ENCODE assay signal across 2 cellular contexts in the genomic region with DNA sequence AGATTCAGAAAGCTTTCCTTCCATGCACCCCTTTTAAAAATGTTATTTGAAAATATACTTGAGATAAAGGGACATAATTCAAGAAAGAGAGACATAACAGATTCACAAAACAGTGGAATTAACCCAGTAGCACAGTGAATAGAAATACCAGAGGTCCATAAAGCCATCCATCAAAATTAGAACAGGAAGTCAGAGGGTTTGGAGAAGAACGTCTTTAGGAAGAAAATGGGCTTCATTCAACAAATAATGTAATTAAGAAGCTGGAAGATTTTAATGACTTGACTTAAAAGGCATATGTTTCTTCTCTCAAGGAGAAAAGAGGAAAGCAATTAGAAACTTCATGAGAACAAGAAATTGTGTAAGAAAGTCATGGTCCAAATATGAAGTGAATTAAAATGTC.
TF ChIP-seq lines count a peak whose summit lies in the region.

No MANE protein-coding gene starts in this region.

TF ChIP-seq in SK-N-SH treated with all-trans-retinoic acid at 6 μM for 48 hours, 23 proteins besides CTCF, POLR2A, EP300 and RAD21 (continued from another document and continues in another):
- TF ChIP-seq, protein P1, sequence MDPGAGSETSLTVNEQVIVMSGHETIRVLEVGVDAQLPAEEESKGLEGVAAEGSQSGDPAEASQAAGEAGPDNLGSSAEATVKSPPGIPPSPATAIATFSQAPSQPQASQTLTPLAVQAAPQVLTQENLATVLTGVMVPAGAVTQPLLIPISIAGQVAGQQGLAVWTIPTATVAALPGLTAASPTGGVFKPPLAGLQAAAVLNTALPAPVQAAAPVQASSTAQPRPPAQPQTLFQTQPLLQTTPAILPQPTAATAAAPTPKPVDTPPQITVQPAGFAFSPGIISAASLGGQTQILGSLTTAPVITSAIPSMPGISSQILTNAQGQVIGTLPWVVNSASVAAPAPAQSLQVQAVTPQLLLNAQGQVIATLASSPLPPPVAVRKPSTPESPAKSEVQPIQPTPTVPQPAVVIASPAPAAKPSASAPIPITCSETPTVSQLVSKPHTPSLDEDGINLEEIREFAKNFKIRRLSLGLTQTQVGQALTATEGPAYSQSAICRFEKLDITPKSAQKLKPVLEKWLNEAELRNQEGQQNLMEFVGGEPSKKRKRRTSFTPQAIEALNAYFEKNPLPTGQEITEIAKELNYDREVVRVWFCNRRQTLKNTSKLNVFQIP (CRISPR knock-in tag; IDR thresholded peaks at IDR 0.05; ENCODE audit: borderline replicate concordance, low read depth), result no peak
- TF ChIP-seq PPARA (CRISPR knock-in tag; IDR thresholded peaks at IDR 0.05; ENCODE audit: borderline replicate concordance), result no peak
- TF ChIP-seq TCF4 (CRISPR knock-in tag; IDR thresholded peaks at IDR 0.05; ENCODE audit: borderline replicate concordance), result peak; percentile 63
- no peak for TF ChIP-seq BACH2 (CRISPR knock-in tag; IDR thresholded peaks at IDR 0.05; ENCODE audit: borderline replicate concordance)
- no peak for TF ChIP-seq ZFP3 (CRISPR knock-in tag; IDR thresholded peaks at IDR 0.05)
- no peak for TF ChIP-seq ZNF70 (CRISPR knock-in tag; IDR thresholded peaks at IDR 0.05)
- TF ChIP-seq, protein P2, sequence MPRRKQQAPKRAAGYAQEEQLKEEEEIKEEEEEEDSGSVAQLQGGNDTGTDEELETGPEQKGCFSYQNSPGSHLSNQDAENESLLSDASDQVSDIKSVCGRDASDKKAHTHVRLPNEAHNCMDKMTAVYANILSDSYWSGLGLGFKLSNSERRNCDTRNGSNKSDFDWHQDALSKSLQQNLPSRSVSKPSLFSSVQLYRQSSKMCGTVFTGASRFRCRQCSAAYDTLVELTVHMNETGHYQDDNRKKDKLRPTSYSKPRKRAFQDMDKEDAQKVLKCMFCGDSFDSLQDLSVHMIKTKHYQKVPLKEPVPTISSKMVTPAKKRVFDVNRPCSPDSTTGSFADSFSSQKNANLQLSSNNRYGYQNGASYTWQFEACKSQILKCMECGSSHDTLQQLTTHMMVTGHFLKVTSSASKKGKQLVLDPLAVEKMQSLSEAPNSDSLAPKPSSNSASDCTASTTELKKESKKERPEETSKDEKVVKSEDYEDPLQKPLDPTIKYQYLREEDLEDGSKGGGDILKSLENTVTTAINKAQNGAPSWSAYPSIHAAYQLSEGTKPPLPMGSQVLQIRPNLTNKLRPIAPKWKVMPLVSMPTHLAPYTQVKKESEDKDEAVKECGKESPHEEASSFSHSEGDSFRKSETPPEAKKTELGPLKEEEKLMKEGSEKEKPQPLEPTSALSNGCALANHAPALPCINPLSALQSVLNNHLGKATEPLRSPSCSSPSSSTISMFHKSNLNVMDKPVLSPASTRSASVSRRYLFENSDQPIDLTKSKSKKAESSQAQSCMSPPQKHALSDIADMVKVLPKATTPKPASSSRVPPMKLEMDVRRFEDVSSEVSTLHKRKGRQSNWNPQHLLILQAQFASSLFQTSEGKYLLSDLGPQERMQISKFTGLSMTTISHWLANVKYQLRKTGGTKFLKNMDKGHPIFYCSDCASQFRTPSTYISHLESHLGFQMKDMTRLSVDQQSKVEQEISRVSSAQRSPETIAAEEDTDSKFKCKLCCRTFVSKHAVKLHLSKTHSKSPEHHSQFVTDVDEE (CRISPR knock-in tag; IDR thresholded peaks at IDR 0.05), result no peak
- no peak for TF ChIP-seq TOX (CRISPR knock-in tag; IDR thresholded peaks at IDR 0.05; ENCODE audit: borderline replicate concordance)
- TF ChIP-seq, protein P3, sequence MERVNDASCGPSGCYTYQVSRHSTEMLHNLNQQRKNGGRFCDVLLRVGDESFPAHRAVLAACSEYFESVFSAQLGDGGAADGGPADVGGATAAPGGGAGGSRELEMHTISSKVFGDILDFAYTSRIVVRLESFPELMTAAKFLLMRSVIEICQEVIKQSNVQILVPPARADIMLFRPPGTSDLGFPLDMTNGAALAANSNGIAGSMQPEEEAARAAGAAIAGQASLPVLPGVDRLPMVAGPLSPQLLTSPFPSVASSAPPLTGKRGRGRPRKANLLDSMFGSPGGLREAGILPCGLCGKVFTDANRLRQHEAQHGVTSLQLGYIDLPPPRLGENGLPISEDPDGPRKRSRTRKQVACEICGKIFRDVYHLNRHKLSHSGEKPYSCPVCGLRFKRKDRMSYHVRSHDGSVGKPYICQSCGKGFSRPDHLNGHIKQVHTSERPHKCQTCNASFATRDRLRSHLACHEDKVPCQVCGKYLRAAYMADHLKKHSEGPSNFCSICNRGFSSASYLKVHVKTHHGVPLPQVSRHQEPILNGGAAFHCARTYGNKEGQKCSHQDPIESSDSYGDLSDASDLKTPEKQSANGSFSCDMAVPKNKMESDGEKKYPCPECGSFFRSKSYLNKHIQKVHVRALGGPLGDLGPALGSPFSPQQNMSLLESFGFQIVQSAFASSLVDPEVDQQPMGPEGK (CRISPR knock-in tag; IDR thresholded peaks at IDR 0.05; ENCODE audit: borderline replicate concordance), result peak; percentile 91
- TF ChIP-seq ZNF8 (CRISPR knock-in tag; IDR thresholded peaks at IDR 0.05), result no peak
- TF ChIP-seq CSDC2 (CRISPR knock-in tag; IDR thresholded peaks at IDR 0.05), result no peak
- no peak for TF ChIP-seq OSR1 (CRISPR knock-in tag; IDR thresholded peaks at IDR 0.05)
- TF ChIP-seq, protein P4, sequence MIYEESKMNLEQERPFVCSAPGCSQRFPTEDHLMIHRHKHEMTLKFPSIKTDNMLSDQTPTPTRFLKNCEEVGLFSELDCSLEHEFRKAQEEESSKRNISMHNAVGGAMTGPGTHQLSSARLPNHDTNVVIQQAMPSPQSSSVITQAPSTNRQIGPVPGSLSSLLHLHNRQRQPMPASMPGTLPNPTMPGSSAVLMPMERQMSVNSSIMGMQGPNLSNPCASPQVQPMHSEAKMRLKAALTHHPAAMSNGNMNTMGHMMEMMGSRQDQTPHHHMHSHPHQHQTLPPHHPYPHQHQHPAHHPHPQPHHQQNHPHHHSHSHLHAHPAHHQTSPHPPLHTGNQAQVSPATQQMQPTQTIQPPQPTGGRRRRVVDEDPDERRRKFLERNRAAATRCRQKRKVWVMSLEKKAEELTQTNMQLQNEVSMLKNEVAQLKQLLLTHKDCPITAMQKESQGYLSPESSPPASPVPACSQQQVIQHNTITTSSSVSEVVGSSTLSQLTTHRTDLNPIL (CRISPR knock-in tag; IDR thresholded peaks at IDR 0.05; ENCODE audit: low read depth), result peak; percentile 54; the same call in 1 of the 2 replicates
- TF ChIP-seq ZFP30 (CRISPR knock-in tag; IDR thresholded peaks at IDR 0.05), result no peak
- no peak for TF ChIP-seq SNAI2 (CRISPR knock-in tag; IDR thresholded peaks at IDR 0.05)
- TF ChIP-seq ARNTL (CRISPR knock-in tag; IDR thresholded peaks at IDR 0.05; ENCODE audit: borderline replicate concordance, low read depth), result no peak
- TF ChIP-seq, protein P5, sequence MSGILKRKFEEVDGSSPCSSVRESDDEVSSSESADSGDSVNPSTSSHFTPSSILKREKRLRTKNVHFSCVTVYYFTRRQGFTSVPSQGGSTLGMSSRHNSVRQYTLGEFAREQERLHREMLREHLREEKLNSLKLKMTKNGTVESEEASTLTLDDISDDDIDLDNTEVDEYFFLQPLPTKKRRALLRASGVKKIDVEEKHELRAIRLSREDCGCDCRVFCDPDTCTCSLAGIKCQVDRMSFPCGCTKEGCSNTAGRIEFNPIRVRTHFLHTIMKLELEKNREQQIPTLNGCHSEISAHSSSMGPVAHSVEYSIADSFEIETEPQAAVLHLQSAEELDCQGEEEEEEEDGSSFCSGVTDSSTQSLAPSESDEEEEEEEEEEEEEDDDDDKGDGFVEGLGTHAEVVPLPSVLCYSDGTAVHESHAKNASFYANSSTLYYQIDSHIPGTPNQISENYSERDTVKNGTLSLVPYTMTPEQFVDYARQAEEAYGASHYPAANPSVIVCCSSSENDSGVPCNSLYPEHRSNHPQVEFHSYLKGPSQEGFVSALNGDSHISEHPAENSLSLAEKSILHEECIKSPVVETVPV (CRISPR knock-in tag; IDR thresholded peaks at IDR 0.05), result peak; percentile 50; the same call in 1 of the 2 replicates
- TF ChIP-seq GLIS3 (CRISPR knock-in tag; IDR thresholded peaks at IDR 0.05), result no peak

TF ChIP-seq in SK-N-SH, 30 proteins besides CTCF, POLR2A, EP300 and RAD21 (continued from another document):
- TF ChIP-seq, protein P6, sequence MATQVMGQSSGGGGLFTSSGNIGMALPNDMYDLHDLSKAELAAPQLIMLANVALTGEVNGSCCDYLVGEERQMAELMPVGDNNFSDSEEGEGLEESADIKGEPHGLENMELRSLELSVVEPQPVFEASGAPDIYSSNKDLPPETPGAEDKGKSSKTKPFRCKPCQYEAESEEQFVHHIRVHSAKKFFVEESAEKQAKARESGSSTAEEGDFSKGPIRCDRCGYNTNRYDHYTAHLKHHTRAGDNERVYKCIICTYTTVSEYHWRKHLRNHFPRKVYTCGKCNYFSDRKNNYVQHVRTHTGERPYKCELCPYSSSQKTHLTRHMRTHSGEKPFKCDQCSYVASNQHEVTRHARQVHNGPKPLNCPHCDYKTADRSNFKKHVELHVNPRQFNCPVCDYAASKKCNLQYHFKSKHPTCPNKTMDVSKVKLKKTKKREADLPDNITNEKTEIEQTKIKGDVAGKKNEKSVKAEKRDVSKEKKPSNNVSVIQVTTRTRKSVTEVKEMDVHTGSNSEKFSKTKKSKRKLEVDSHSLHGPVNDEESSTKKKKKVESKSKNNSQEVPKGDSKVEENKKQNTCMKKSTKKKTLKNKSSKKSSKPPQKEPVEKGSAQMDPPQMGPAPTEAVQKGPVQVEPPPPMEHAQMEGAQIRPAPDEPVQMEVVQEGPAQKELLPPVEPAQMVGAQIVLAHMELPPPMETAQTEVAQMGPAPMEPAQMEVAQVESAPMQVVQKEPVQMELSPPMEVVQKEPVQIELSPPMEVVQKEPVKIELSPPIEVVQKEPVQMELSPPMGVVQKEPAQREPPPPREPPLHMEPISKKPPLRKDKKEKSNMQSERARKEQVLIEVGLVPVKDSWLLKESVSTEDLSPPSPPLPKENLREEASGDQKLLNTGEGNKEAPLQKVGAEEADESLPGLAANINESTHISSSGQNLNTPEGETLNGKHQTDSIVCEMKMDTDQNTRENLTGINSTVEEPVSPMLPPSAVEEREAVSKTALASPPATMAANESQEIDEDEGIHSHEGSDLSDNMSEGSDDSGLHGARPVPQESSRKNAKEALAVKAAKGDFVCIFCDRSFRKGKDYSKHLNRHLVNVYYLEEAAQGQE (IDR thresholded peaks at IDR 0.05; ENCODE audit: low read depth, low read length), result no peak
- TF ChIP-seq FOXM1 (IDR thresholded peaks at IDR 0.05; ENCODE audit: low read depth), result no peak
- no peak for TF ChIP-seq EZH2phosphoT487 (IDR thresholded peaks at IDR 0.05; ENCODE audit: borderline replicate concordance, low read depth)
- no peak for TF ChIP-seq NRF1 (IDR thresholded peaks at IDR 0.05; ENCODE audit: low read depth, low read length)
- no peak for TF ChIP-seq RFX5 (IDR thresholded peaks at IDR 0.05; ENCODE audit: low read length)
- TF ChIP-seq NFIC (IDR thresholded peaks at IDR 0.05; ENCODE audit: borderline replicate concordance), result no peak
- TF ChIP-seq, protein P7, sequence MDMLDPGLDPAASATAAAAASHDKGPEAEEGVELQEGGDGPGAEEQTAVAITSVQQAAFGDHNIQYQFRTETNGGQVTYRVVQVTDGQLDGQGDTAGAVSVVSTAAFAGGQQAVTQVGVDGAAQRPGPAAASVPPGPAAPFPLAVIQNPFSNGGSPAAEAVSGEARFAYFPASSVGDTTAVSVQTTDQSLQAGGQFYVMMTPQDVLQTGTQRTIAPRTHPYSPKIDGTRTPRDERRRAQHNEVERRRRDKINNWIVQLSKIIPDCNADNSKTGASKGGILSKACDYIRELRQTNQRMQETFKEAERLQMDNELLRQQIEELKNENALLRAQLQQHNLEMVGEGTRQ (IDR thresholded peaks at IDR 0.05; ENCODE audit: borderline replicate concordance, low read depth, low read length), result no peak
- TF ChIP-seq, protein P8, sequence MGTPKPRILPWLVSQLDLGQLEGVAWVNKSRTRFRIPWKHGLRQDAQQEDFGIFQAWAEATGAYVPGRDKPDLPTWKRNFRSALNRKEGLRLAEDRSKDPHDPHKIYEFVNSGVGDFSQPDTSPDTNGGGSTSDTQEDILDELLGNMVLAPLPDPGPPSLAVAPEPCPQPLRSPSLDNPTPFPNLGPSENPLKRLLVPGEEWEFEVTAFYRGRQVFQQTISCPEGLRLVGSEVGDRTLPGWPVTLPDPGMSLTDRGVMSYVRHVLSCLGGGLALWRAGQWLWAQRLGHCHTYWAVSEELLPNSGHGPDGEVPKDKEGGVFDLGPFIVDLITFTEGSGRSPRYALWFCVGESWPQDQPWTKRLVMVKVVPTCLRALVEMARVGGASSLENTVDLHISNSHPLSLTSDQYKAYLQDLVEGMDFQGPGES (IDR thresholded peaks at IDR 0.05; ENCODE audit: low read depth, low read length), result no peak
- no peak for TF ChIP-seq FOSL2 (IDR thresholded peaks at IDR 0.05; ENCODE audit: borderline replicate concordance, low read depth)
- TF ChIP-seq FOXJ3 (CRISPR knock-in tag; IDR thresholded peaks at IDR 0.05), result no peak
- no peak for TF ChIP-seq RCOR1 (IDR thresholded peaks at IDR 0.05; ENCODE audit: low read length)
- TF ChIP-seq SMC3 (IDR thresholded peaks at IDR 0.05; ENCODE audit: low read depth, low read length), result no peak
- no peak for TF ChIP-seq MEF2A (IDR thresholded peaks at IDR 0.05; ENCODE audit: borderline replicate concordance, low read depth)
- TF ChIP-seq GABPA (IDR thresholded peaks at IDR 0.05; ENCODE audit: low read depth), result no peak
- TF ChIP-seq MXI1 (IDR thresholded peaks at IDR 0.05; ENCODE audit: low read depth, low read length), result no peak
- no peak for TF ChIP-seq TCF12 (IDR thresholded peaks at IDR 0.05)
- TF ChIP-seq, protein P9, sequence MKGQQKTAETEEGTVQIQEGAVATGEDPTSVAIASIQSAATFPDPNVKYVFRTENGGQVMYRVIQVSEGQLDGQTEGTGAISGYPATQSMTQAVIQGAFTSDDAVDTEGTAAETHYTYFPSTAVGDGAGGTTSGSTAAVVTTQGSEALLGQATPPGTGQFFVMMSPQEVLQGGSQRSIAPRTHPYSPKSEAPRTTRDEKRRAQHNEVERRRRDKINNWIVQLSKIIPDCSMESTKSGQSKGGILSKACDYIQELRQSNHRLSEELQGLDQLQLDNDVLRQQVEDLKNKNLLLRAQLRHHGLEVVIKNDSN (IDR thresholded peaks at IDR 0.05; ENCODE audit: borderline replicate concordance, low read depth), result no peak
- no peak for TF ChIP-seq JUND (IDR thresholded peaks at IDR 0.05)
